ENCODE assay signal across 8 cellular contexts in the genomic region with DNA sequence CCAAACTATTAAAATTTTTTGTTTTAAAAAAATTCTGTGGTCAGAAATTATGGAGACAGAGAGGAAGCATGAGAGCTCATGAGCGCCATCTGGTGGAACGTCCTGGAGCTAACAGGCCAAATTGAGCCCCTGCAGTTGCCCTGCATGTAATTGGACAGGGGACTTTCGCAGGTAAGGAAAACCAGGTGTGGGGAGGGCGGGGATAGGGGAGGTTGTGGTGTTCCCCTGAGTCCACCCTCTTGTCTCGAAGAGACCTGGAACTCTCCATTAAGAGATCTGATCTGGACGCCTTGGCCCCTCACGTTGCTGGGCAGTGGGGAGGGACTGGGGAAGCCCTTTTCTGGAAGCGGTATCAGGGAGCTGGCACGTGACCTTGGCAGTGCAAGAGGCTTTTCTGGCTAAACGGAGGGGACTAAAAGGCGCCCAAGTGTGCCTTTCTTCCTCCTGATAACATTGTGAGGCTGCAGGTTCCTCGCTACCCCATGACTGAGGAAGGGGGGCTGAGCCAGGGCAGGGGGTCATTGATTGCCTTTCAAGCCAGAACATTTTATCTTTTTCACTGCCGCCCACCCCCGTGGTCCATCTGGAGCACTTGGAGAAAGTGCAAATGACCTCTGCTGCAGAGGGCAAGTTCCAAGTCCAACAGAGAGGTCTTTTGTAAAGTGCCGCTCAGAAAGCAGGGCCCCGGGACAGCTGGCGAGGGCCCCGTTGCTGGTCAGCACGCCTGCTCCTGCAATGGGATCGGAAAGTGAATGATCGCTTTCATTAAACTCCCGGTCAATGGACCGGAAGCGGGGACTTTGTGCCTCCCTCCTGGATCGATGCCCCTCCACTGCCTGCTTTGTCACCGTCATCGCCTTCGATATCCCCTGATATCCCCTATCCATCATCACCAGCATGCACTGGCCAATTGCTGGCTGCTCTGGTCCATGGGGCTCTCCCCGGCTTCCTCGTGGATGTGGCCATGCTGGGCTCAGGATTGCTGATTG. TPM values are rescaled to one million over a fixed set of nuclear protein-coding genes. Genes with fewer than 3 reads are reported as not detected.
DNase-seq lines count a peak whose midpoint lies in the region; ATAC-seq and TF ChIP-seq lines count a peak whose summit lies in the region.

No MANE protein-coding gene starts in this region.

- no peak overlapping the region for H3K4me3 Mint-ChIP-seq in activated T-cell treated with anti-CD3 and anti-CD28 coated beads, Interleukin-2, amount 50 U/mL, for 24 hours
- H3K4me3 Mint-ChIP-seq in naive thymus-derived CD4-positive, alpha-beta T cell: no peak overlapping the region

- in situ Hi-C loops in GM23248 (cut with MboI): no loop called here

- peak; percentile 63 for ATAC-seq in naive thymus-derived CD4-positive, alpha-beta T cell
- no peak for ATAC-seq in thoracic aorta (ENCODE audit: insufficient number of reproducible peaks, low FRiP score, low read depth)
- no peak for ATAC-seq in HG02981 (IDR thresholded peaks at IDR 0.05; ENCODE audit: unreplicated experiment)

- H3K27ac ChIP-seq in GM23248 (no peak overlapping the region), thoracic aorta (no peak overlapping the region)
- H3K27ac ChIP-seq in naive thymus-derived CD4-positive, alpha-beta T cell (ENCODE audit: low read depth, low read length): no peak overlapping the region

- H3K79me2 ChIP-seq in GM23248 (ENCODE audit: insufficient read depth): no peaks in the 10 kb centered on the region

- H3K27me3 ChIP-seq in GM23248 (replicated peaks; ENCODE audit: insufficient read depth) (no peaks in the 10 kb centered on the region), thoracic aorta (replicated peaks; ENCODE audit: insufficient read depth) (no peaks in the 10 kb centered on the region)
- H3K27me3 ChIP-seq in naive thymus-derived CD4-positive, alpha-beta T cell (ENCODE audit: control insufficient read depth in 2 of 2, insufficient read depth in 2 of 2, low read length in 2 of 2): no peaks in the 10 kb centered on the region

- H3K27me3 Mint-ChIP-seq in activated T-cell treated with anti-CD3 and anti-CD28 coated beads, Interleukin-2, amount 50 U/mL, for 24 hours: peaks cover 17% of the 10 kb centered on the region
- H3K27me3 Mint-ChIP-seq in naive thymus-derived CD4-positive, alpha-beta T cell: peaks cover 9 to 21% (median 12%) of the 10 kb centered on the region in 5 donors

- H3K36me3 ChIP-seq in GM23248 (ENCODE audit: low read depth) (no peaks in the 10 kb centered on the region), thoracic aorta (no peaks in the 10 kb centered on the region)
- no peaks in the 10 kb centered on the region for H3K36me3 ChIP-seq in naive thymus-derived CD4-positive, alpha-beta T cell (ENCODE audit: control insufficient read depth in 2 of 3, insufficient read depth in 3 of 3, low read length in 3 of 3)

- H3K9me3 Mint-ChIP-seq in activated T-cell treated with anti-CD3 and anti-CD28 coated beads, Interleukin-2, amount 50 U/mL, for 24 hours: no peaks in the 10 kb centered on the region
- H3K9me3 Mint-ChIP-seq in naive thymus-derived CD4-positive, alpha-beta T cell: peaks cover 0 to 1% (median 0%) of the 10 kb centered on the region in 11 donors

- H3K9me2 ChIP-seq in GM23248 (ENCODE audit: insufficient read depth): no peaks in the 10 kb centered on the region

- no peaks in the 10 kb centered on the region for H3K4me1 Mint-ChIP-seq in activated T-cell treated with anti-CD3 and anti-CD28 coated beads, Interleukin-2, amount 50 U/mL, for 24 hours (ENCODE audit: low read depth)
- peaks cover 0 to 6% (median 0%) of the 10 kb centered on the region in 7 donors for H3K4me1 Mint-ChIP-seq in naive thymus-derived CD4-positive, alpha-beta T cell

- no peak overlapping the region for H2AFZ ChIP-seq in GM23248

- H3K9me3 ChIP-seq in GM23248 (ENCODE audit: low read depth) (no peaks in the 10 kb centered on the region), thoracic aorta (no peaks in the 10 kb centered on the region)
- no peaks in the 10 kb centered on the region for H3K9me3 ChIP-seq in naive thymus-derived CD4-positive, alpha-beta T cell (ENCODE audit: control insufficient read depth in 2 of 3, low read length in 3 of 3)

- H4K20me1 ChIP-seq in GM23248 (ENCODE audit: insufficient read depth): no peaks in the 10 kb centered on the region

- H3F3A ChIP-seq in GM23248 (ENCODE audit: insufficient read depth): no peaks in the 10 kb centered on the region

- intact Hi-C loops in naive thymus-derived CD4-positive, alpha-beta T cell (cut with micrococcal nuclease): loop anchor here (1.0 to 10.0 kb wide), 2 partner anchors 479 to 1301 kb away; no protein-coding TSS in a partner anchor

- H3K9ac ChIP-seq in GM23248: no peak overlapping the region

- no peaks in the 10 kb centered on the region for H3K36me3 Mint-ChIP-seq in activated T-cell treated with anti-CD3 and anti-CD28 coated beads, Interleukin-2, amount 50 U/mL, for 24 hours (ENCODE audit: low read depth)
- no peaks in the 10 kb centered on the region for H3K36me3 Mint-ChIP-seq in naive thymus-derived CD4-positive, alpha-beta T cell

- WGBS in GM23248 (ENCODE audit: low coverage in 1 of 2, low lambda C conversion rate in 2 of 2, missing lambda C conversion rate in 2 of 2), 2 experiments: 15% methylated on average over 29 to 30 of the region's 30 CpGs

- H3K4me3 ChIP-seq in GM23248 (no peak overlapping the region), fibroblast of mammary gland (ENCODE audit: control insufficient read depth, low read depth, low read length) (no peak overlapping the region), thoracic aorta (peak overlapping the region; percentile 55)
- H3K4me3 ChIP-seq in naive thymus-derived CD4-positive, alpha-beta T cell (ENCODE audit: low read length): no peak overlapping the region

- peak; percentile 82 for TF ChIP-seq CTCF in fibroblast of mammary gland (conservative IDR thresholded peaks at IDR 0.05; ENCODE audit: control insufficient read depth, insufficient read depth, low read depth, low read length)
- TF ChIP-seq CTCF in thoracic aorta (IDR thresholded peaks at IDR 0.05): peak; percentile 83

- DNase-seq in AG08396 (ENCODE audit: low spot score) (peak; percentile 65), GM23248 (peak; percentile 52), NCI-H748 (lab: John Stamatoyannopoulos, UW; ENCODE audit: unreplicated experiment) (peak; percentile 55), fibroblast of mammary gland (ENCODE audit: low read depth) (peak; percentile 41), thoracic aorta (ENCODE audit: low spot score) (no peak)
- peak; percentile 68 for DNase-seq in activated T-cell treated with anti-CD3 and anti-CD28 coated beads, Interleukin-2, amount 50 U/mL, for 24 hours
- peak in 7 of 9 donors; percentile 8 to 34 (median 26) for DNase-seq in naive thymus-derived CD4-positive, alpha-beta T cell

- H3K4me2 ChIP-seq in GM23248 (ENCODE audit: unreplicated experiment): no peak overlapping the region

- CTCF ChIA-PET in naive thymus-derived CD4-positive, alpha-beta T cell (lab: Charles Lee): interaction anchor here (0.6 to 1.9 kb wide), 5 partner anchors 9 to 803 kb away, joined by 3 to 6 read pairs (median 3); no protein-coding TSS in a partner anchor

- H3K4me1 ChIP-seq in GM23248 (ENCODE audit: insufficient read depth) (no peaks in the 10 kb centered on the region), thoracic aorta (ENCODE audit: control insufficient read depth in 1 of 2, low read depth in 2 of 2) (peaks cover 0 to 8% of the 10 kb centered on the region in 2 donors)
- peaks cover 0 to 4% of the 10 kb centered on the region in 2 donors for H3K4me1 ChIP-seq in naive thymus-derived CD4-positive, alpha-beta T cell (ENCODE audit: control insufficient read depth in 2 of 2, insufficient read depth in 2 of 2, low read length in 2 of 2)

- POLR2A ChIA-PET in naive thymus-derived CD4-positive, alpha-beta T cell (lab: Charles Lee): no interaction called here

- H3K27ac Mint-ChIP-seq in activated T-cell treated with anti-CD3 and anti-CD28 coated beads, Interleukin-2, amount 50 U/mL, for 24 hours: no peak overlapping the region
- peak overlapping the region in 1 of 9 donors; percentile 39 for H3K27ac Mint-ChIP-seq in naive thymus-derived CD4-positive, alpha-beta T cell

RNA-seq across cellular contexts. Expression of a gene that starts 18.4 kb away (rescaled TPM):
- total RNA-seq in GM23248 (2014; rRNA removed; shearing (Covaris generic)): not detected in 2 replicates
- not detected in 2 replicates for polyA plus RNA-seq in GM23248 (2016; fragmentation: Nextera tagmentation; extraction: Ambion mirVana)
- not detected for total RNA-seq in naive thymus-derived CD4-positive, alpha-beta T cell
- not detected for polyA plus RNA-seq in naive thymus-derived CD4-positive, alpha-beta T cell
- not detected for total RNA-seq in thoracic aorta

RNA-seq across cellular contexts. Expression of a gene that starts 23.2 kb away (rescaled TPM):
- not detected in 2 replicates for total RNA-seq in GM23248 (2014; rRNA removed; shearing (Covaris generic))
- polyA plus RNA-seq in GM23248 (2016; fragmentation: Nextera tagmentation; extraction: Ambion mirVana): not detected in 2 replicates
- total RNA-seq in naive thymus-derived CD4-positive, alpha-beta T cell: not detected
- not detected for polyA plus RNA-seq in naive thymus-derived CD4-positive, alpha-beta T cell
- 10 to 100 TPM in 1 of 2 donors, under 1 TPM in 1; 0.78 to 11.0 TPM for total RNA-seq in thoracic aorta

RNA-seq across cellular contexts. Expression of a gene that starts 33.6 kb away (rescaled TPM):
- not detected in 2 replicates for total RNA-seq in GM23248 (2014; rRNA removed; shearing (Covaris generic))
- not detected in 2 replicates for polyA plus RNA-seq in GM23248 (2016; fragmentation: Nextera tagmentation; extraction: Ambion mirVana)
- not detected for total RNA-seq in naive thymus-derived CD4-positive, alpha-beta T cell
- polyA plus RNA-seq in naive thymus-derived CD4-positive, alpha-beta T cell: not detected
- total RNA-seq in thoracic aorta: not detected

RNA-seq across cellular contexts. Expression of a gene that starts 58.8 kb away (rescaled TPM):
- total RNA-seq in GM23248 (2014; rRNA removed; shearing (Covaris generic)): not detected in 2 replicates
- polyA plus RNA-seq in GM23248 (2016; fragmentation: Nextera tagmentation; extraction: Ambion mirVana): not detected in 2 replicates
- not detected for total RNA-seq in naive thymus-derived CD4-positive, alpha-beta T cell
- not detected for polyA plus RNA-seq in naive thymus-derived CD4-positive, alpha-beta T cell
- 1 to 10 TPM; 2.6 to 8.7 TPM for total RNA-seq in thoracic aorta
